In genomic region chr11:68312780-68313573, GRCh38 we compare ENCODE assay signal across 8 cellular contexts. TPM values are rescaled to one million over a fixed set of nuclear protein-coding genes. Genes with fewer than 3 reads are reported as not detected.
DNase-seq lines count a peak whose midpoint lies in the region; ATAC-seq and TF ChIP-seq lines count a peak whose summit lies in the region.

No MANE protein-coding gene starts in this region.

- no peak for TF ChIP-seq CTCF in uterus (IDR thresholded peaks at IDR 0.05)

- no peak for ATAC-seq in GM21515 (IDR thresholded peaks at IDR 0.05; ENCODE audit: unreplicated experiment)

- no peaks in the 10 kb centered on the region for H3K27me3 ChIP-seq in uterus

- TF ChIP-seq POLR2A in GM15510 (IDR thresholded peaks at IDR 0.05; ENCODE audit: borderline replicate concordance, extremely low read depth, insufficient read length) (peak; percentile 22), uterus (IDR thresholded peaks at IDR 0.05) (no peak)

- peak overlapping the region; percentile 65 for H3K4me3 Mint-ChIP-seq in dendritic cell treated with granulocyte-macrophage colony-stimulating factor and Interleukin-4, amounts not matched to agents 40 ng/mL and 50 ng/mL, for 4 days

- H3K4me1 ChIP-seq in mesodermal cell (ENCODE audit: control insufficient read depth, insufficient read depth, low read length, poor library complexity, severe bottlenecking) (peaks cover 16% of the 10 kb centered on the region), uterus (peaks cover 0 to 4% of the 10 kb centered on the region in 2 donors)

- H3K4me1 Mint-ChIP-seq in dendritic cell treated with granulocyte-macrophage colony-stimulating factor and Interleukin-4, amounts not matched to agents 40 ng/mL and 50 ng/mL, for 4 days (ENCODE audit: low read depth) = peaks cover 42% of the 10 kb centered on the region

- no peak overlapping the region for H3K27ac ChIP-seq in mesodermal cell (ENCODE audit: low read depth, low read length, severe bottlenecking)
- H3K27ac ChIP-seq in uterus = peak overlapping the region; percentile 74 to 75

- peaks cover 73% of the 10 kb centered on the region for H3K27me3 Mint-ChIP-seq in dendritic cell treated with granulocyte-macrophage colony-stimulating factor and Interleukin-4, amounts not matched to agents 40 ng/mL and 50 ng/mL, for 4 days

- peak overlapping the region; percentile 63 for H3K4me3 ChIP-seq in mesodermal cell (ENCODE audit: extremely low read depth, insufficient read depth, low read length, poor library complexity, severe bottlenecking)
- peak overlapping the region; percentile 54 to 65 for H3K4me3 ChIP-seq in uterus

- intact Hi-C loops in dendritic cell treated with granulocyte-macrophage colony-stimulating factor and Interleukin-4, amounts not matched to agents 40 ng/mL and 50 ng/mL, for 4 days (cut with micrococcal nuclease) = no loop called here
- intact Hi-C loops in uterus (cut with DNase I; ENCODE audit: low total_unique reads) = loop anchor here (10.0 kb wide), 1 partner anchor 72 kb away; no protein-coding TSS in a partner anchor

- no peaks in the 10 kb centered on the region for H3K36me3 Mint-ChIP-seq in dendritic cell treated with granulocyte-macrophage colony-stimulating factor and Interleukin-4, amounts not matched to agents 40 ng/mL and 50 ng/mL, for 4 days (ENCODE audit: low read depth)

- H3K9me3 Mint-ChIP-seq in dendritic cell treated with granulocyte-macrophage colony-stimulating factor and Interleukin-4, amounts not matched to agents 40 ng/mL and 50 ng/mL, for 4 days = no peaks in the 10 kb centered on the region

- H3K27ac Mint-ChIP-seq in dendritic cell treated with granulocyte-macrophage colony-stimulating factor and Interleukin-4, amounts not matched to agents 40 ng/mL and 50 ng/mL, for 4 days = no peak overlapping the region

- DNase-seq in OCI-M1 (lab: John Stamatoyannopoulos, UW) (peak; percentile 78), uterus (no peak), NCI-H2171 (lab: John Stamatoyannopoulos, UW) (no peak), NCI-H524 treated with DMSO at 0.1 percent for 48 hours (lab: John Stamatoyannopoulos, UW) (no peak)

- H3K9me3 ChIP-seq in mesodermal cell (ENCODE audit: control insufficient read depth, low read length) = no peaks in the 10 kb centered on the region
- H3K9me3 ChIP-seq in uterus = no peaks in the 10 kb centered on the region

- WGBS in mesodermal cell (ENCODE audit: insufficient coverage in 2 of 2), 2 experiments = 1% methylated on average over 73 to 92 of the region's 102 CpGs

- H3K36me3 ChIP-seq in mesodermal cell (ENCODE audit: control insufficient read depth, insufficient read depth, low read length) (no peaks in the 10 kb centered on the region), uterus (no peaks in the 10 kb centered on the region)

RNA-seq across cellular contexts. Expression of gene LRP5, which starts 0.6 kb away (rescaled TPM):
- polyA plus RNA-seq in mesodermal cell (2013, experiment 1 of 2) = 40.3 TPM
- 30.3 TPM for polyA plus RNA-seq in mesodermal cell (2013, experiment 2 of 2)
- 10 to 100 TPM; 19.1 to 86.2 (median 43.9) TPM for total RNA-seq in uterus

RNA-seq across cellular contexts. Expression of gene C11orf24, which starts 41.2 kb away (rescaled TPM):
- 45.2 TPM for polyA plus RNA-seq in mesodermal cell (2013, experiment 1 of 2)
- polyA plus RNA-seq in mesodermal cell (2013, experiment 2 of 2) = 38.9 TPM
- 100 to 1,000 TPM in 1 of 4 donors, 10 to 100 TPM in 3; 23.2 to 136 (median 33.4) TPM for total RNA-seq in uterus
